Comparison of ENCODE assay signal across 29 cellular contexts in genomic region chr4:55258152-55258863, GRCh38.
DNase-seq lines count a peak whose midpoint lies in the region; ATAC-seq, FAIRE-seq and TF ChIP-seq lines count a peak whose summit lies in the region.
"Had no signal": no experiment of that assay in that cellular context is flagged by ENCODE, and none has a peak within 500 bp of the region (broad histone marks: within the 10 kb centered on the region; RNA-seq: fewer than 3 reads in every experiment).

No MANE protein-coding gene starts in this region.

- no peak for FAIRE-seq in HepG2 (lab: Jason Lieb, UNC)
- FAIRE-seq: kidney had no signal

- no peak for TF ChIP-seq EP300 in HepG2 (IDR thresholded peaks at IDR 0.05; ENCODE audit: low read depth in 2 of 2, low read length in 2 of 2)
- TF ChIP-seq EP300 in HepG2 (CRISPR knock-in tag; IDR thresholded peaks at IDR 0.05; ENCODE audit: borderline replicate concordance): no peak

- POLR2A ChIA-PET in HepG2 (lab: Yijun Ruan, JAX): no interaction called here

- CTCF ChIA-PET in HepG2 (lab: Yijun Ruan, JAX; ENCODE audit: low intra/inter-chr PET ratio, low total read pairs): no interaction called here

- H3K27ac ChIP-seq in liver (ENCODE audit: low read depth in 1 of 2, low read length in 2 of 2): no peak overlapping the region
- H3K27ac ChIP-seq in HepG2 (ENCODE audit: extremely low read length, insufficient read depth, low read length): no peak overlapping the region
- H3K27ac ChIP-seq: ascending aorta, coronary artery, parathyroid adenoma, Peyer's patch, right atrium auricular region, testis had no signal

- no peak overlapping the region for H2AFZ ChIP-seq in HepG2 (ENCODE audit: low read length)
- H2AFZ ChIP-seq: parathyroid adenoma had no signal

- ATAC-seq in HepG2 (no peak), HG02970 (IDR thresholded peaks at IDR 0.05; ENCODE audit: low FRiP score, unreplicated experiment) (no peak)

- H3K4me2 ChIP-seq in HepG2 (ENCODE audit: low read depth, low read length): no peak overlapping the region

- WGBS in liver: 61% methylated on average over 5 of the region's 5 CpGs
- under 1% methylated on average over 5 of the region's 5 CpGs for whole genome bisulfite sequencing in HepG2 (ENCODE audit: low lambda C conversion rate)

- BruUV-seq in HepG2 (replicated peaks; lab: Mats Ljungman, UMichigan): no TSS peak

- no peaks in the 10 kb centered on the region for H3K36me3 ChIP-seq in liver (ENCODE audit: control insufficient read depth in 4 of 4, insufficient read depth in 3 of 4, low read depth in 1 of 4, low read length in 3 of 4)
- H3K36me3 ChIP-seq in HepG2 (replicated peaks in 1 of 2; ENCODE audit: control insufficient read depth in 1 of 2, insufficient read depth in 2 of 2, low read length in 2 of 2): no peaks in the 10 kb centered on the region
- H3K36me3 ChIP-seq: ascending aorta, Peyer's patch, right atrium auricular region had no signal

- TF ChIP-seq CTCF in liver (IDR thresholded peaks at IDR 0.05; ENCODE audit: low read depth, low read length, missing input control) (no peak), HepG2 (CRISPR knock-in tag; IDR thresholded peaks at IDR 0.05) (no peak)

- no peak for TF ChIP-seq POLR2A in HepG2 (IDR thresholded peaks at IDR 0.05; ENCODE audit: insufficient read depth in 1 of 2, low read depth in 2 of 2, low read length in 2 of 2)

- no peaks in the 10 kb centered on the region for H3K79me2 ChIP-seq in HepG2 (ENCODE audit: insufficient read depth, low read length)
- H3K79me2 ChIP-seq: parathyroid adenoma had no signal

- H3K27me3 ChIP-seq in liver (ENCODE audit: control insufficient read depth in 4 of 4, insufficient read depth in 4 of 4, low read length in 3 of 4): peaks cover 0 to 3% (median 0%) of the 10 kb centered on the region in 4 donors
- no peaks in the 10 kb centered on the region for H3K27me3 ChIP-seq in HepG2 (ENCODE audit: control insufficient read depth in 1 of 2, insufficient read depth in 2 of 2, low read length in 2 of 2)
- H3K27me3 ChIP-seq: ascending aorta, Peyer's patch, right atrium auricular region had no signal

- no peak for TF ChIP-seq RAD21 in liver (IDR thresholded peaks at IDR 0.05)
- no peak for TF ChIP-seq RAD21 in HepG2 (CRISPR knock-in tag; IDR thresholded peaks at IDR 0.05)

- no peaks in the 10 kb centered on the region for H4K20me1 ChIP-seq in HepG2 (ENCODE audit: insufficient read depth, low read length)

- DNase-seq in HepG2 (ENCODE audit: low spot score) (no peak), dermis blood vessel endothelial cell (peak; percentile 69), lung microvascular endothelial cell (ENCODE audit: low read depth in 2 of 2) (peak; percentile 41 to 92), NCI-H1694 treated with DMSO at 0.1 percent for 48 hours (lab: John Stamatoyannopoulos, UW) (no peak), NCI-H2196 (lab: John Stamatoyannopoulos, UW; ENCODE audit: unreplicated experiment) (no peak)
- no peak for DNase-seq in activated effector memory CD4-positive, alpha-beta T cell treated with Interleukin-2 at 50 U/mL for 16 hours
- DNase-seq: 8988T; activated CD4-positive, alpha-beta T cell treated with anti-CD3 and anti-CD28 coated beads, Interleukin-2, amount 50 U/mL, for 1 hour; activated CD4-positive, CD25-positive, alpha-beta regulatory T cell; activated gamma-delta T cell; activated naive CD8-positive, alpha-beta T cell treated with anti-CD3 and anti-CD28 coated beads for 36 hours; activated T-cell treated with anti-CD3 and anti-CD28 coated beads, Interleukin-2, amount 50 U/mL, for 1 hour; DND-41; effector memory CD4-positive, alpha-beta T cell; kidney; MV-4-11; NCI-H1436 treated with DMSO at 0.1 percent for 48 hours; NCI-H446 treated with DMSO at 0.1 percent for 48 hours; NCI-H774; Peyer's patch; stimulated activated CD8-positive, alpha-beta memory T cell treated with anti-CD3 and anti-CD28 coated beads, Interleukin-4, amount 100 ng/mL, for 48 hours; testis had no signal

- H3K4me3 ChIP-seq in liver (ENCODE audit: low read depth in 1 of 3, low read length in 3 of 3) (no peak overlapping the region), HepG2 (replicated peaks in 1 of 3; ENCODE audit: insufficient read depth in 1 of 3, low read depth in 2 of 3, low read length in 3 of 3) (no peak overlapping the region)
- H3K4me3 ChIP-seq: ascending aorta, coronary artery, lung, Peyer's patch, right atrium auricular region, testis had no signal

- intact Hi-C loops in HepG2 (cut with micrococcal nuclease; ENCODE audit: unreplicated experiment): no loop called here

- H3K4me1 ChIP-seq in liver (ENCODE audit: control insufficient read depth in 4 of 4, insufficient read depth in 4 of 4, low read length in 3 of 4) (no peaks in the 10 kb centered on the region), HepG2 (ENCODE audit: insufficient read depth, low read length) (no peaks in the 10 kb centered on the region)
- H3K4me1 ChIP-seq: ascending aorta, parathyroid adenoma, Peyer's patch, testis had no signal

- in situ Hi-C loops in HepG2 (cut with HindIII; ENCODE audit: extremely low pct_ligation_motif_present, low pct_unique_long_range_greater_than_20kb): no loop called here

- H3K9ac ChIP-seq in liver (ENCODE audit: low read depth in 1 of 2, low read length in 2 of 2) (no peak overlapping the region), HepG2 (ENCODE audit: insufficient read depth, low read depth, low read length) (no peak overlapping the region)
- H3K9ac ChIP-seq: parathyroid adenoma had no signal

- H3K9me3 ChIP-seq in liver (ENCODE audit: control insufficient read depth in 4 of 4, low read length in 3 of 4): no peaks in the 10 kb centered on the region
- no peaks in the 10 kb centered on the region for H3K9me3 ChIP-seq in HepG2 (ENCODE audit: low read length)
- H3K9me3 ChIP-seq: ascending aorta, Peyer's patch, testis had no signal

TF ChIP-seq in liver, 16 proteins besides CTCF, POLR2A, EP300 and RAD21 (continues in another document):
- TF ChIP-seq FOXA2 (IDR thresholded peaks at IDR 0.05): no peak
- TF ChIP-seq REST (IDR thresholded peaks at IDR 0.05): no peak
- no peak for TF ChIP-seq ATF3 (IDR thresholded peaks at IDR 0.05)
- no peak for TF ChIP-seq TAF1 (conservative IDR thresholded peaks at IDR 0.05)
- peak; percentile 80 for TF ChIP-seq NR2F2 (IDR thresholded peaks at IDR 0.05)

TF ChIP-seq in HepG2, 621 proteins besides CTCF, POLR2A, EP300 and RAD21 (continues in another document):
- TF ChIP-seq, protein P1, sequence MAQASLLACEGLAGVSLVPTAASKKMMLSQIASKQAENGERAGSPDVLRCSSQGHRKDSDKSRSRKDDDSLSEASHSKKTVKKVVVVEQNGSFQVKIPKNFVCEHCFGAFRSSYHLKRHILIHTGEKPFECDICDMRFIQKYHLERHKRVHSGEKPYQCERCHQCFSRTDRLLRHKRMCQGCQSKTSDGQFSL (CRISPR knock-in tag; IDR thresholded peaks at IDR 0.05): no peak
- no peak for TF ChIP-seq AFF4 (CRISPR knock-in tag; IDR thresholded peaks at IDR 0.05)
- TF ChIP-seq, protein P2, sequence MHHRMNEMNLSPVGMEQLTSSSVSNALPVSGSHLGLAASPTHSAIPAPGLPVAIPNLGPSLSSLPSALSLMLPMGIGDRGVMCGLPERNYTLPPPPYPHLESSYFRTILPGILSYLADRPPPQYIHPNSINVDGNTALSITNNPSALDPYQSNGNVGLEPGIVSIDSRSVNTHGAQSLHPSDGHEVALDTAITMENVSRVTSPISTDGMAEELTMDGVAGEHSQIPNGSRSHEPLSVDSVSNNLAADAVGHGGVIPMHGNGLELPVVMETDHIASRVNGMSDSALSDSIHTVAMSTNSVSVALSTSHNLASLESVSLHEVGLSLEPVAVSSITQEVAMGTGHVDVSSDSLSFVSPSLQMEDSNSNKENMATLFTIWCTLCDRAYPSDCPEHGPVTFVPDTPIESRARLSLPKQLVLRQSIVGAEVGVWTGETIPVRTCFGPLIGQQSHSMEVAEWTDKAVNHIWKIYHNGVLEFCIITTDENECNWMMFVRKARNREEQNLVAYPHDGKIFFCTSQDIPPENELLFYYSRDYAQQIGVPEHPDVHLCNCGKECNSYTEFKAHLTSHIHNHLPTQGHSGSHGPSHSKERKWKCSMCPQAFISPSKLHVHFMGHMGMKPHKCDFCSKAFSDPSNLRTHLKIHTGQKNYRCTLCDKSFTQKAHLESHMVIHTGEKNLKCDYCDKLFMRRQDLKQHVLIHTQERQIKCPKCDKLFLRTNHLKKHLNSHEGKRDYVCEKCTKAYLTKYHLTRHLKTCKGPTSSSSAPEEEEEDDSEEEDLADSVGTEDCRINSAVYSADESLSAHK (CRISPR knock-in tag; IDR thresholded peaks at IDR 0.05; ENCODE audit: borderline replicate concordance): no peak

Comparison
In these comparisons a context has a peak if more than half of its experiments do, and no peak if none do; other contexts are left out.
1. DNase-seq: peak in dermis blood vessel endothelial cell (single experiment) and lung microvascular endothelial cell (2 of 2); none in HepG2 (single experiment), NCI-H1694 treated with DMSO at 0.1 percent for 48 hours (single experiment), activated effector memory CD4-positive, alpha-beta T cell treated with Interleukin-2 at 50 U/mL for 16 hours (single experiment) and NCI-H2196 (single experiment).